Comparison of ENCODE assay signal across 1 cellular context in genomic region chr10:21432266-21432665, GRCh38.
TF ChIP-seq lines count a peak whose summit lies in the region.

No MANE protein-coding gene starts in this region.

TF ChIP-seq in SK-N-SH treated with all-trans-retinoic acid at 6 μM for 48 hours, 23 proteins besides CTCF, POLR2A, EP300 and RAD21 (continued from another document):
- TF ChIP-seq CSRNP3 (CRISPR knock-in tag; IDR thresholded peaks at IDR 0.05) (no peak), ZNF565 (CRISPR knock-in tag; conservative IDR thresholded peaks at IDR 0.05; ENCODE audit: low read depth) (no peak), SNAI2 (CRISPR knock-in tag; IDR thresholded peaks at IDR 0.05) (no peak), ISL1 (CRISPR knock-in tag; IDR thresholded peaks at IDR 0.05) (no peak), TOX (CRISPR knock-in tag; IDR thresholded peaks at IDR 0.05; ENCODE audit: borderline replicate concordance) (no peak)
